8 cellular contexts compared by ENCODE assay signal in genomic region chr1:238252033-238252802, GRCh38.
DNase-seq lines count a peak whose midpoint lies in the region; ATAC-seq and TF ChIP-seq lines count a peak whose summit lies in the region.

No MANE protein-coding gene starts in this region.

- peak; percentile 80 for ATAC-seq in GM18502 (IDR thresholded peaks at IDR 0.05; ENCODE audit: poor library complexity, unreplicated experiment)
- ATAC-seq in SK-N-SH treated with all-trans-retinoic acid at 6 μM for 48 hours = peak; percentile 77
- no peak for ATAC-seq in HG03520 (IDR thresholded peaks at IDR 0.05; ENCODE audit: unreplicated experiment)
- ATAC-seq in natural killer cell = no peak

- H3K27me3 Mint-ChIP-seq in endothelial cell (ENCODE audit: unreplicated experiment) (peaks cover 1% of the 10 kb centered on the region), nephron progenitor cell (ENCODE audit: low read depth, poor library complexity) (no peaks in the 10 kb centered on the region), natural killer cell (ENCODE audit: low read depth in 2 of 2) (no peaks in the 10 kb centered on the region)

- no peaks in the 10 kb centered on the region for H3K9me3 Mint-ChIP-seq in endothelial cell (ENCODE audit: unreplicated experiment)
- no peaks in the 10 kb centered on the region for H3K9me3 Mint-ChIP-seq in nephron progenitor cell
- peaks cover 0 to 4% of the 10 kb centered on the region in 2 donors for H3K9me3 Mint-ChIP-seq in natural killer cell

- peak; percentile 70 for DNase-seq in BE2C
- DNase-seq in HT-29 (ENCODE audit: low spot score) = peak; percentile 74
- peak; percentile 62 for DNase-seq in endothelial cell (ENCODE audit: low spot score)
- DNase-seq in nephron progenitor cell = peak; percentile 56
- DNase-seq in natural killer cell = no peak

- no peaks in the 10 kb centered on the region for H3K27me3 ChIP-seq in BE2C

- no peak overlapping the region for H3K4me3 ChIP-seq in BE2C (ENCODE audit: low read depth, low read length)

- H3K27ac Mint-ChIP-seq in endothelial cell (ENCODE audit: unreplicated experiment) (no peak overlapping the region), nephron progenitor cell (no peak overlapping the region), natural killer cell (no peak overlapping the region)

- H3K4me3 Mint-ChIP-seq in endothelial cell (ENCODE audit: unreplicated experiment) (no peak overlapping the region), nephron progenitor cell (no peak overlapping the region), natural killer cell (no peak overlapping the region)

- intact Hi-C loops in natural killer cell (cut with micrococcal nuclease) = loop anchor here (5.0 kb wide), 1 partner anchor 700 kb away; no protein-coding TSS in a partner anchor

- H3K36me3 ChIP-seq in BE2C = no peaks in the 10 kb centered on the region

- H3K36me3 Mint-ChIP-seq in endothelial cell (ENCODE audit: low read depth, unreplicated experiment) = no peaks in the 10 kb centered on the region
- no peaks in the 10 kb centered on the region for H3K36me3 Mint-ChIP-seq in nephron progenitor cell (ENCODE audit: low read depth)
- no peaks in the 10 kb centered on the region for H3K36me3 Mint-ChIP-seq in natural killer cell

- TF ChIP-seq CTCF in BE2C (IDR thresholded peaks at IDR 0.05; ENCODE audit: low read depth, low read length) = peak; percentile 71
- TF ChIP-seq CTCF in endothelial cell (IDR thresholded peaks at IDR 0.05; ENCODE audit: unreplicated experiment) = peak; percentile 65
- TF ChIP-seq CTCF in nephron progenitor cell (IDR thresholded peaks at IDR 0.05) = peak; percentile 40
- TF ChIP-seq CTCF in natural killer cell (IDR thresholded peaks at IDR 0.05) = no peak

- H3K4me1 Mint-ChIP-seq in endothelial cell (ENCODE audit: unreplicated experiment) (peaks cover 3% of the 10 kb centered on the region), nephron progenitor cell (no peaks in the 10 kb centered on the region), natural killer cell (no peaks in the 10 kb centered on the region)

- no peaks in the 10 kb centered on the region for H3K4me1 ChIP-seq in BE2C

- H3K9me3 ChIP-seq in BE2C = no peaks in the 10 kb centered on the region

TF ChIP-seq in SK-N-SH treated with all-trans-retinoic acid at 6 μM for 48 hours, 23 proteins besides CTCF, POLR2A, EP300 and RAD21:
- no peak for TF ChIP-seq CREB5 (CRISPR knock-in tag; IDR thresholded peaks at IDR 0.05; ENCODE audit: low read depth)
- TF ChIP-seq, protein P1, sequence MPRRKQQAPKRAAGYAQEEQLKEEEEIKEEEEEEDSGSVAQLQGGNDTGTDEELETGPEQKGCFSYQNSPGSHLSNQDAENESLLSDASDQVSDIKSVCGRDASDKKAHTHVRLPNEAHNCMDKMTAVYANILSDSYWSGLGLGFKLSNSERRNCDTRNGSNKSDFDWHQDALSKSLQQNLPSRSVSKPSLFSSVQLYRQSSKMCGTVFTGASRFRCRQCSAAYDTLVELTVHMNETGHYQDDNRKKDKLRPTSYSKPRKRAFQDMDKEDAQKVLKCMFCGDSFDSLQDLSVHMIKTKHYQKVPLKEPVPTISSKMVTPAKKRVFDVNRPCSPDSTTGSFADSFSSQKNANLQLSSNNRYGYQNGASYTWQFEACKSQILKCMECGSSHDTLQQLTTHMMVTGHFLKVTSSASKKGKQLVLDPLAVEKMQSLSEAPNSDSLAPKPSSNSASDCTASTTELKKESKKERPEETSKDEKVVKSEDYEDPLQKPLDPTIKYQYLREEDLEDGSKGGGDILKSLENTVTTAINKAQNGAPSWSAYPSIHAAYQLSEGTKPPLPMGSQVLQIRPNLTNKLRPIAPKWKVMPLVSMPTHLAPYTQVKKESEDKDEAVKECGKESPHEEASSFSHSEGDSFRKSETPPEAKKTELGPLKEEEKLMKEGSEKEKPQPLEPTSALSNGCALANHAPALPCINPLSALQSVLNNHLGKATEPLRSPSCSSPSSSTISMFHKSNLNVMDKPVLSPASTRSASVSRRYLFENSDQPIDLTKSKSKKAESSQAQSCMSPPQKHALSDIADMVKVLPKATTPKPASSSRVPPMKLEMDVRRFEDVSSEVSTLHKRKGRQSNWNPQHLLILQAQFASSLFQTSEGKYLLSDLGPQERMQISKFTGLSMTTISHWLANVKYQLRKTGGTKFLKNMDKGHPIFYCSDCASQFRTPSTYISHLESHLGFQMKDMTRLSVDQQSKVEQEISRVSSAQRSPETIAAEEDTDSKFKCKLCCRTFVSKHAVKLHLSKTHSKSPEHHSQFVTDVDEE (CRISPR knock-in tag; IDR thresholded peaks at IDR 0.05) = no peak
- no peak for TF ChIP-seq ZNF70 (CRISPR knock-in tag; IDR thresholded peaks at IDR 0.05)
- TF ChIP-seq CSRNP3 (CRISPR knock-in tag; IDR thresholded peaks at IDR 0.05) = no peak
- TF ChIP-seq PATZ1 (CRISPR knock-in tag; IDR thresholded peaks at IDR 0.05; ENCODE audit: borderline replicate concordance) = no peak

Comparison
In these comparisons a context has a peak if more than half of its experiments do, and no peak if none do; other contexts are left out.
1. ATAC-seq: peak in GM18502 (single experiment) and SK-N-SH treated with all-trans-retinoic acid at 6 μM for 48 hours (single experiment); none in HG03520 (single experiment) and natural killer cell (0 of 3).